ENCODE assay signal across 1 cellular context in genomic region chr1:109395602-109396512, GRCh38.
TF ChIP-seq lines count a peak whose summit lies in the region.

No MANE protein-coding gene starts in this region.

TF ChIP-seq in K562, 482 proteins besides CTCF, POLR2A, EP300 and RAD21:
- TF ChIP-seq LCOR (CRISPR knock-in tag; IDR thresholded peaks at IDR 0.05), result no peak
- TF ChIP-seq NEUROD1 (IDR thresholded peaks at IDR 0.05; ENCODE audit: borderline replicate concordance, low read depth, low read length, partially characterized antibody), result no peak
- TF ChIP-seq SMARCA5 (IDR thresholded peaks at IDR 0.05), result peak; percentile 68; the same call in 1 of the 2 replicates
- peak; percentile 14; the same call in 1 of the 2 replicates for TF ChIP-seq TEAD4 (IDR thresholded peaks at IDR 0.05; ENCODE audit: low read length)
- TF ChIP-seq TEAD4 (CRISPR knock-in tag; IDR thresholded peaks at IDR 0.05; ENCODE audit: borderline replicate concordance), result no peak
- no peak for TF ChIP-seq SIN3B (IDR thresholded peaks at IDR 0.05; ENCODE audit: low read depth)
- TF ChIP-seq ZNF586 (CRISPR knock-in tag; conservative IDR thresholded peaks at IDR 0.05), result no peak
- no peak for TF ChIP-seq E2F1 (CRISPR knock-in tag; IDR thresholded peaks at IDR 0.05)
- no peak for TF ChIP-seq ZFP30 (CRISPR knock-in tag; IDR thresholded peaks at IDR 0.05; ENCODE audit: borderline replicate concordance)
- 0 out of 2 replicates have a peak, but pooled peaks have one; percentile 10 for TF ChIP-seq LARP7 (IDR thresholded peaks at IDR 0.05)
- TF ChIP-seq HLTF (IDR thresholded peaks at IDR 0.05), result 0 out of 2 replicates have a peak, but pooled peaks have one; percentile 36
- TF ChIP-seq HDGF (IDR thresholded peaks at IDR 0.05), result peak; percentile 73; the same call in 1 of the 2 replicates
- TF ChIP-seq HMBOX1 (IDR thresholded peaks at IDR 0.05), result 0 out of 2 replicates have a peak, but pooled peaks have one; percentile 7
- TF ChIP-seq ZNF121 (CRISPR knock-in tag; conservative IDR thresholded peaks at IDR 0.05), result peak; percentile 98
- TF ChIP-seq HDAC2 (IDR thresholded peaks at IDR 0.05), result 0 out of 2 replicates have a peak, but pooled peaks have one; percentile 13
- TF ChIP-seq PRPF4 (IDR thresholded peaks at IDR 0.05; ENCODE audit: insufficient read depth, low read depth, low read length, poor library complexity, severe bottlenecking), result no peak
- no peak for TF ChIP-seq SREBF2 (CRISPR knock-in tag; IDR thresholded peaks at IDR 0.05)
- TF ChIP-seq CHD4 (IDR thresholded peaks at IDR 0.05; ENCODE audit: insufficient read depth, insufficient replicate concordance, low read depth, low read length, poor library complexity, severe bottlenecking), result no peak
- TF ChIP-seq PBX2 (CRISPR knock-in tag; IDR thresholded peaks at IDR 0.05; ENCODE audit: low read depth), result no peak
- 0 out of 2 replicates have a peak, but pooled peaks have one; percentile 4 for TF ChIP-seq PBX2 (tag; conservative IDR thresholded peaks at IDR 0.05; ENCODE audit: low read depth)
- peak; percentile 83 for TF ChIP-seq BCOR (IDR thresholded peaks at IDR 0.05)
- TF ChIP-seq EHMT2 (IDR thresholded peaks at IDR 0.05), result 0 out of 2 replicates have a peak, but pooled peaks have one; percentile 9
- TF ChIP-seq PKNOX1 (IDR thresholded peaks at IDR 0.05), result no peak
- peak in 1 of 2 experiments; percentile 24; a peak in 1 of 4 replicates for TF ChIP-seq HDAC1 (IDR thresholded peaks at IDR 0.05)
- TF ChIP-seq ZNF318 (IDR thresholded peaks at IDR 0.05; ENCODE audit: borderline replicate concordance in 1 of 2, low read depth in 1 of 2), result 0 out of 4 replicates have a peak, but pooled peaks of 1 of the 2 experiments have one; percentile 15
- TF ChIP-seq KDM1A (IDR thresholded peaks at IDR 0.05), result peak; percentile 72 to 80
TF ChIP-seq in K562: peak in this region for 14.
